Comparison of ENCODE assay signal across 16 cellular contexts in genomic region chr2:27721335-27721734, GRCh38. TPM values are rescaled to one million over a fixed set of nuclear protein-coding genes. Genes with fewer than 3 reads are reported as not detected.
DNase-seq lines count a peak whose midpoint lies in the region; ATAC-seq and TF ChIP-seq lines count a peak whose summit lies in the region.
"Had no signal": no experiment of that assay in that cellular context is flagged by ENCODE, and none has a peak within 500 bp of the region (broad histone marks: within the 10 kb centered on the region; RNA-seq: fewer than 3 reads in every experiment).

No MANE protein-coding gene starts in this region.

- no peak overlapping the region for H3K27ac Mint-ChIP-seq in activated naive CD8-positive, alpha-beta T cell treated with anti-CD3 and anti-CD28 coated beads, Interleukin-2, amount 10 ng/mL, durations not matched to agents 7 days and 5 days
- no peak overlapping the region for H3K27ac Mint-ChIP-seq in activated naive CD8-positive, alpha-beta T cell treated with anti-CD3 and anti-CD28 coated beads for 36 hours
- H3K27ac Mint-ChIP-seq in endothelial cell (ENCODE audit: unreplicated experiment) = no peak overlapping the region

- intact Hi-C loops in left lung (cut with DNase I) = no loop called here

- no peaks in the 10 kb centered on the region for H3K9me3 Mint-ChIP-seq in activated naive CD8-positive, alpha-beta T cell treated with anti-CD3 and anti-CD28 coated beads, Interleukin-2, amount 10 ng/mL, durations not matched to agents 7 days and 5 days
- H3K9me3 Mint-ChIP-seq in activated naive CD8-positive, alpha-beta T cell treated with anti-CD3 and anti-CD28 coated beads for 36 hours = no peaks in the 10 kb centered on the region
- H3K9me3 Mint-ChIP-seq in endothelial cell (ENCODE audit: unreplicated experiment) = no peaks in the 10 kb centered on the region

- peaks cover 22% of the 10 kb centered on the region for H3K27me3 Mint-ChIP-seq in activated naive CD8-positive, alpha-beta T cell treated with anti-CD3 and anti-CD28 coated beads, Interleukin-2, amount 10 ng/mL, durations not matched to agents 7 days and 5 days
- H3K27me3 Mint-ChIP-seq in activated naive CD8-positive, alpha-beta T cell treated with anti-CD3 and anti-CD28 coated beads for 36 hours = peaks cover 20% of the 10 kb centered on the region
- H3K27me3 Mint-ChIP-seq in endothelial cell (ENCODE audit: unreplicated experiment) = peaks cover 6% of the 10 kb centered on the region

- ATAC-seq in activated naive CD8-positive, alpha-beta T cell treated with anti-CD3 and anti-CD28 coated beads, Interleukin-2, amount 10 ng/mL, durations not matched to agents 7 days and 5 days (ENCODE audit: low read depth) = peak; percentile 24
- ATAC-seq in left lung (peak; percentile 72), upper lobe of left lung (ENCODE audit: low FRiP score in 2 of 2) (peak in 1 of 2 donors; percentile 65), HG02981 (IDR thresholded peaks at IDR 0.05; ENCODE audit: unreplicated experiment) (no peak)
- ATAC-seq: T-helper 17 cell had no signal

- no peak overlapping the region for H3K4me3 Mint-ChIP-seq in activated naive CD8-positive, alpha-beta T cell treated with anti-CD3 and anti-CD28 coated beads, Interleukin-2, amount 10 ng/mL, durations not matched to agents 7 days and 5 days
- no peak overlapping the region for H3K4me3 Mint-ChIP-seq in activated naive CD8-positive, alpha-beta T cell treated with anti-CD3 and anti-CD28 coated beads for 36 hours
- H3K4me3 Mint-ChIP-seq in endothelial cell (ENCODE audit: unreplicated experiment) = no peak overlapping the region
- H3K4me3 Mint-ChIP-seq: activated naive CD8-positive, alpha-beta T cell; T-helper 17 cell had no signal

- H3K79me2 ChIP-seq in SK-N-SH (ENCODE audit: insufficient read depth) = no peaks in the 10 kb centered on the region

- TF ChIP-seq RAD21 in SK-N-SH (IDR thresholded peaks at IDR 0.05; ENCODE audit: low read length) = no peak

- peaks cover 13 to 24% of the 10 kb centered on the region in 2 experiments; a peak in 3 of 4 replicates for H3K4me1 ChIP-seq in SK-N-SH (ENCODE audit: control insufficient read depth in 1 of 2, insufficient read depth in 2 of 2, low read depth in 1 of 2, low read length in 1 of 2)
- H3K4me1 ChIP-seq in left lung = peaks cover 12 to 48% of the 10 kb centered on the region in 2 donors
- peaks cover 19 to 28% (median 26%) of the 10 kb centered on the region in 4 donors for H3K4me1 ChIP-seq in upper lobe of left lung
- H3K4me1 ChIP-seq: colonic mucosa had no signal

- POLR2A ChIA-PET in activated naive CD8-positive, alpha-beta T cell treated with anti-CD3 and anti-CD28 coated beads, Interleukin-2, amount 10 ng/mL, durations not matched to agents 7 days and 5 days (lab: Charles Lee) = no interaction called here
- POLR2A ChIA-PET in SK-N-SH (lab: Yijun Ruan, JAX) = no interaction called here

- TF ChIP-seq EP300 in SK-N-SH (IDR thresholded peaks at IDR 0.05; ENCODE audit: borderline replicate concordance in 1 of 2, low read depth in 1 of 2, low read length in 1 of 2) = no peak
- no peak for TF ChIP-seq EP300 in upper lobe of left lung (IDR thresholded peaks at IDR 0.05)

- H3K9ac ChIP-seq in SK-N-SH = 0 out of 2 replicates have a peak overlapping the region, but pooled peaks have one; percentile 22
- H3K9ac ChIP-seq: GM23248 had no signal

- WGBS in SK-N-SH (ENCODE audit: low lambda C conversion rate) = 49% methylated on average over 8 of the region's 8 CpGs
- WGBS in upper lobe of left lung, 2 donors = 71% methylated on average over 8 of the region's 8 CpGs

- H3K4me3 ChIP-seq in SK-N-SH (ENCODE audit: low read depth in 2 of 2, low read length in 1 of 2) (no peak overlapping the region), left lung (no peak overlapping the region), upper lobe of left lung (no peak overlapping the region)
- H3K4me3 ChIP-seq: colonic mucosa, esophagus squamous epithelium, GM23248 had no signal

- no peaks in the 10 kb centered on the region for H3K27me3 ChIP-seq in SK-N-SH (ENCODE audit: insufficient read depth)
- H3K27me3 ChIP-seq in left lung = peaks cover 0 to 18% of the 10 kb centered on the region in 2 donors
- H3K27me3 ChIP-seq in upper lobe of left lung = peaks cover 0 to 1% (median 0%) of the 10 kb centered on the region in 4 donors
- H3K27me3 ChIP-seq: colonic mucosa, esophagus squamous epithelium had no signal

- H3K4me1 Mint-ChIP-seq in activated naive CD8-positive, alpha-beta T cell treated with anti-CD3 and anti-CD28 coated beads, Interleukin-2, amount 10 ng/mL, durations not matched to agents 7 days and 5 days = peaks cover 26% of the 10 kb centered on the region
- H3K4me1 Mint-ChIP-seq in activated naive CD8-positive, alpha-beta T cell treated with anti-CD3 and anti-CD28 coated beads for 36 hours = peaks cover 23% of the 10 kb centered on the region
- peaks cover 18% of the 10 kb centered on the region for H3K4me1 Mint-ChIP-seq in endothelial cell (ENCODE audit: unreplicated experiment)

- H3K36me3 Mint-ChIP-seq in activated naive CD8-positive, alpha-beta T cell treated with anti-CD3 and anti-CD28 coated beads, Interleukin-2, amount 10 ng/mL, durations not matched to agents 7 days and 5 days = no peaks in the 10 kb centered on the region
- no peaks in the 10 kb centered on the region for H3K36me3 Mint-ChIP-seq in activated naive CD8-positive, alpha-beta T cell treated with anti-CD3 and anti-CD28 coated beads for 36 hours
- H3K36me3 Mint-ChIP-seq in endothelial cell (ENCODE audit: low read depth, unreplicated experiment) = no peaks in the 10 kb centered on the region
- H3K36me3 Mint-ChIP-seq: activated naive CD8-positive, alpha-beta T cell had no signal

- H2AFZ ChIP-seq in SK-N-SH (ENCODE audit: low read depth) = no peak overlapping the region
- H2AFZ ChIP-seq: GM23248 had no signal

- H3K27ac ChIP-seq in SK-N-SH (ENCODE audit: low read depth in 2 of 2, low read length in 1 of 2) (peak overlapping the region in 1 of 2 experiments; percentile 57; a peak in 2 of 4 replicates), left lung (peak overlapping the region; percentile 30 to 59), upper lobe of left lung (peak overlapping the region; percentile 32 to 65 (median 42))
- H3K27ac ChIP-seq: colonic mucosa, esophagus squamous epithelium, GM23248 had no signal

- no peak for TF ChIP-seq POLR2A in upper lobe of left lung (IDR thresholded peaks at IDR 0.05)

- H3K36me3 ChIP-seq in SK-N-SH (replicated peaks in 1 of 2; ENCODE audit: control insufficient read depth in 1 of 2, insufficient read depth in 2 of 2, low read length in 1 of 2) = no peaks in the 10 kb centered on the region
- no peaks in the 10 kb centered on the region for H3K36me3 ChIP-seq in left lung
- no peaks in the 10 kb centered on the region for H3K36me3 ChIP-seq in upper lobe of left lung
- H3K36me3 ChIP-seq: colonic mucosa, esophagus squamous epithelium had no signal

- H3F3A ChIP-seq in SK-N-SH (replicated peaks; ENCODE audit: insufficient read depth) = peaks cover 24% of the 10 kb centered on the region

- TF ChIP-seq CTCF in SK-N-SH (IDR thresholded peaks at IDR 0.05) = no peak
- no peak for TF ChIP-seq CTCF in left lung (IDR thresholded peaks at IDR 0.05)
- TF ChIP-seq CTCF in upper lobe of left lung (IDR thresholded peaks at IDR 0.05) = no peak
- TF ChIP-seq CTCF in endothelial cell (IDR thresholded peaks at IDR 0.05; ENCODE audit: unreplicated experiment) = no peak

- peak overlapping the region; percentile 18; the same call in 1 of the 2 replicates for H3K4me2 ChIP-seq in SK-N-SH

- CTCF ChIA-PET in SK-N-SH (lab: Yijun Ruan, JAX) = interaction anchor here (1.2 to 4.6 kb wide), 5 partner anchors 8 to 675 kb away, joined by 3 to 52 read pairs (median 18); no protein-coding TSS in a partner anchor

- H3K9me3 ChIP-seq in SK-N-SH (no peaks in the 10 kb centered on the region), left lung (no peaks in the 10 kb centered on the region), upper lobe of left lung (no peaks in the 10 kb centered on the region)
- H3K9me3 ChIP-seq: colonic mucosa, esophagus squamous epithelium had no signal

- DNase-seq in activated naive CD8-positive, alpha-beta T cell treated with anti-CD3 and anti-CD28 coated beads, Interleukin-2, amount 10 ng/mL, durations not matched to agents 7 days and 5 days = no peak
- no peak for DNase-seq in activated naive CD8-positive, alpha-beta T cell treated with anti-CD3 and anti-CD28 coated beads for 36 hours
- DNase-seq in SK-N-SH = no peak
- DNase-seq in left lung = peak; percentile 73 to 82
- DNase-seq in upper lobe of left lung = peak in 1 of 2 donors; percentile 79
- DNase-seq in RKO (ENCODE audit: low spot score) = no peak
- DNase-seq in endothelial cell (ENCODE audit: low spot score) = no peak
- DNase-seq: activated CD4-positive, alpha-beta T cell treated with anti-CD3 and anti-CD28 coated beads, Interleukin-2, amount 50 U/mL, for 4 hours; colonic mucosa; esophagus squamous epithelium; GM23248; mesenchymal stem cell; NCI-H2171 treated with DMSO at 0.1 percent for 48 hours; T-helper 17 cell had no signal

- H4K20me1 ChIP-seq in SK-N-SH (ENCODE audit: insufficient read depth) = no peaks in the 10 kb centered on the region

- no peaks in the 10 kb centered on the region for H3K9me2 ChIP-seq in SK-N-SH

RNA-seq across cellular contexts. Expression of gene MRPL33, which starts 50.2 kb away (rescaled TPM):
- 10 to 100 TPM; 47.7 to 50.3 TPM for total RNA-seq in activated naive CD8-positive, alpha-beta T cell treated with anti-CD3 and anti-CD28 coated beads, Interleukin-2, amount 10 ng/mL, durations not matched to agents 7 days and 5 days
- 10 to 100 TPM; 68.9 to 82.6 TPM for total RNA-seq in activated naive CD8-positive, alpha-beta T cell treated with anti-CD3 and anti-CD28 coated beads for 36 hours
- 132 and 153 TPM in 2 replicates for polyA plus RNA-seq in SK-N-SH (2012; rRNA removed)
- 243 and 426 TPM in 2 replicates for polyA plus RNA-seq in SK-N-SH (2012; cell fraction: cytosol; rRNA removed)
- polyA plus RNA-seq in SK-N-SH (2012; cell fraction: nucleus; rRNA removed) = 22.4 and 51.9 TPM in 2 replicates
- total RNA-seq in left lung (100 to 1,000 TPM in 1 of 2 donors, 10 to 100 TPM in 1; 75.2 to 110 TPM), upper lobe of left lung (100 to 1,000 TPM in 2 of 6 donors, 10 to 100 TPM in 4; 54.5 to 122 (median 72.4) TPM), endothelial cell (ENCODE audit: unreplicated experiment) (52.0 TPM)

RNA-seq across cellular contexts. Expression of gene SLC4A1AP, which starts 57.6 kb away (rescaled TPM):
- 10 to 100 TPM; 25.1 to 27.4 TPM for total RNA-seq in activated naive CD8-positive, alpha-beta T cell treated with anti-CD3 and anti-CD28 coated beads, Interleukin-2, amount 10 ng/mL, durations not matched to agents 7 days and 5 days
- 10 to 100 TPM; 25.5 to 26.6 TPM for total RNA-seq in activated naive CD8-positive, alpha-beta T cell treated with anti-CD3 and anti-CD28 coated beads for 36 hours
- 9.4 and 9.8 TPM in 2 replicates for polyA plus RNA-seq in SK-N-SH (2012; rRNA removed)
- polyA plus RNA-seq in SK-N-SH (2012; cell fraction: cytosol; rRNA removed) = 10.6 and 13.9 TPM in 2 replicates
- 8.7 and 11.4 TPM in 2 replicates for polyA plus RNA-seq in SK-N-SH (2012; cell fraction: nucleus; rRNA removed)
- total RNA-seq in left lung (10 to 100 TPM; 18.5 to 20.3 TPM), upper lobe of left lung (10 to 100 TPM; 15.8 to 44.0 (median 21.6) TPM), endothelial cell (ENCODE audit: unreplicated experiment) (19.8 TPM)

RNA-seq across cellular contexts. Expression of gene SUPT7L, which starts 57.9 kb away (rescaled TPM):
- 10 to 100 TPM; 42.8 to 43.4 TPM for total RNA-seq in activated naive CD8-positive, alpha-beta T cell treated with anti-CD3 and anti-CD28 coated beads, Interleukin-2, amount 10 ng/mL, durations not matched to agents 7 days and 5 days
- 10 to 100 TPM; 26.2 to 26.6 TPM for total RNA-seq in activated naive CD8-positive, alpha-beta T cell treated with anti-CD3 and anti-CD28 coated beads for 36 hours
- 49.7 and 69.3 TPM in 2 replicates for polyA plus RNA-seq in SK-N-SH (2012; rRNA removed)
- 28.3 and 33.5 TPM in 2 replicates for polyA plus RNA-seq in SK-N-SH (2012; cell fraction: cytosol; rRNA removed)
- polyA plus RNA-seq in SK-N-SH (2012; cell fraction: nucleus; rRNA removed) = 135 and 184 TPM in 2 replicates
- total RNA-seq in left lung = 10 to 100 TPM; 30.8 to 32.2 TPM
- total RNA-seq in upper lobe of left lung = 10 to 100 TPM; 22.2 to 70.2 (median 25.0) TPM
- 39.1 TPM for total RNA-seq in endothelial cell (ENCODE audit: unreplicated experiment)

Comparison
In these comparisons a context has a peak if more than half of its experiments do, and no peak if none do; other contexts are left out.
1. DNase-seq: peak in left lung (2 of 2); none in activated naive CD8-positive, alpha-beta T cell treated with anti-CD3 and anti-CD28 coated beads, Interleukin-2, amount 10 ng/mL, durations not matched to agents 7 days and 5 days (single experiment), activated naive CD8-positive, alpha-beta T cell treated with anti-CD3 and anti-CD28 coated beads for 36 hours (single experiment), SK-N-SH (single experiment), RKO (single experiment) and endothelial cell (single experiment).